25 cellular contexts compared by ENCODE assay signal in genomic region chr18:46037512-46038305, GRCh38.
"Had no signal": no experiment of that assay in that cellular context is flagged by ENCODE, and none has a peak within 500 bp of the region (broad histone marks: within the 10 kb centered on the region; RNA-seq: fewer than 3 reads in every experiment).

No MANE protein-coding gene starts in this region.

- H3K36me3 ChIP-seq: MG63 had no signal

- ATAC-seq: activated CD8-positive, alpha-beta T cell treated with anti-CD3 and anti-CD28 coated beads for 36 hours; activated naive CD4-positive, alpha-beta T cell treated with anti-CD3 and anti-CD28 coated beads, Interleukin-2, amount 50 U/mL, for 72 hours; activated naive CD8-positive, alpha-beta T cell treated with anti-CD3 and anti-CD28 coated beads, Interleukin-2, amount 50 U/mL, for 24 hours; activated T-cell treated with anti-CD3 and anti-CD28 coated beads, Interleukin-2, amount 50 U/mL, for 72 hours; Panc1; T-helper 17 cell had no signal

- DNase-seq: activated CD4-positive, CD25-positive, alpha-beta regulatory T cell; activated CD8-positive, alpha-beta memory T cell treated with anti-CD3 and anti-CD28 coated beads, Interleukin-2, amount 50 U/mL, for 4 hours; activated CD8-positive, alpha-beta T cell treated with anti-CD3 and anti-CD28 coated beads for 36 hours; activated naive CD8-positive, alpha-beta T cell treated with anti-CD3 and anti-CD28 coated beads, Interleukin-2, amount 50 U/mL, for 24 hours; activated T-cell treated with anti-CD3 and anti-CD28 coated beads, Interleukin-2, amount 50 U/mL, for 72 hours; amniotic stem cell; MG63; NCI-H1092 treated with DMSO at 0.1 percent for 48 hours; NCI-H1417 treated with DMSO at 0.1 percent for 48 hours; NCI-H1694; NCI-H2029; NCI-H2107; NCI-H2171 treated with DMSO at 0.1 percent for 48 hours; NCI-H226; NCI-H526; NK-92 treated with Interleukin-12 subunit alpha and Interleukin-12 subunit beta, amount 100 ng/mL, for 24 hours; OCI-M1; SHP77 treated with DMSO at 0.1 percent for 48 hours; T-helper 17 cell had no signal

- H3K27me3 Mint-ChIP-seq: activated CD8-positive, alpha-beta T cell treated with anti-CD3 and anti-CD28 coated beads for 36 hours; activated naive CD8-positive, alpha-beta T cell treated with anti-CD3 and anti-CD28 coated beads, Interleukin-2, amount 50 U/mL, for 24 hours; brain; central memory CD8-positive, alpha-beta T cell; T-helper 17 cell had no signal

- H3K27ac ChIP-seq: RWPE1, VCaP had no signal

- H3K4me3 Mint-ChIP-seq: activated CD8-positive, alpha-beta T cell treated with anti-CD3 and anti-CD28 coated beads for 36 hours; activated naive CD8-positive, alpha-beta T cell treated with anti-CD3 and anti-CD28 coated beads, Interleukin-2, amount 50 U/mL, for 24 hours; activated T-cell treated with anti-CD3 and anti-CD28 coated beads, Interleukin-2, amount 50 U/mL, for 72 hours; brain; central memory CD8-positive, alpha-beta T cell; T-helper 17 cell had no signal

- H3K9me3 ChIP-seq: MG63 had no signal

- H3K9me3 Mint-ChIP-seq: activated CD8-positive, alpha-beta T cell treated with anti-CD3 and anti-CD28 coated beads for 36 hours; activated naive CD4-positive, alpha-beta T cell treated with anti-CD3 and anti-CD28 coated beads, Interleukin-2, amount 50 U/mL, for 72 hours; activated naive CD8-positive, alpha-beta T cell treated with anti-CD3 and anti-CD28 coated beads, Interleukin-2, amount 50 U/mL, for 24 hours; activated T-cell treated with anti-CD3 and anti-CD28 coated beads, Interleukin-2, amount 50 U/mL, for 72 hours; brain; central memory CD8-positive, alpha-beta T cell had no signal

- H3K27ac Mint-ChIP-seq: activated CD8-positive, alpha-beta T cell treated with anti-CD3 and anti-CD28 coated beads for 36 hours; activated naive CD4-positive, alpha-beta T cell treated with anti-CD3 and anti-CD28 coated beads, Interleukin-2, amount 50 U/mL, for 72 hours; activated naive CD8-positive, alpha-beta T cell treated with anti-CD3 and anti-CD28 coated beads, Interleukin-2, amount 50 U/mL, for 24 hours; activated T-cell treated with anti-CD3 and anti-CD28 coated beads, Interleukin-2, amount 50 U/mL, for 72 hours; brain; T-helper 17 cell had no signal

- H3K4me3 ChIP-seq: MG63 had no signal

- H3K27me3 ChIP-seq: MG63 had no signal
